ENCODE assay signal across 17 cellular contexts in genomic region chr7:25907214-25907613, GRCh38.
DNase-seq lines count a peak whose midpoint lies in the region; ATAC-seq and TF ChIP-seq lines count a peak whose summit lies in the region.
"Had no signal": no experiment of that assay in that cellular context is flagged by ENCODE, and none has a peak within 500 bp of the region (broad histone marks: within the 10 kb centered on the region; RNA-seq: fewer than 3 reads in every experiment).

No MANE protein-coding gene starts in this region.

- intact Hi-C loops in Right ventricle myocardium inferior (cut with DNase I) = no loop called here
- intact Hi-C loops in right cardiac atrium (cut with DNase I) = no loop called here

- H3K4me2 ChIP-seq in GM23338 (peak overlapping the region; percentile 15; the same call in 1 of the 2 replicates), H9 (ENCODE audit: insufficient read depth, insufficient read length, low read length) (no peak overlapping the region)

- H3K4me1 ChIP-seq in GM23338 (ENCODE audit: insufficient read depth) (peaks cover 14% of the 10 kb centered on the region), H9 (ENCODE audit: insufficient read depth, low read length) (peaks cover 3% of the 10 kb centered on the region; the same call in 1 of the 2 replicates), right cardiac atrium (ENCODE audit: control insufficient read depth, insufficient read depth, low read length) (no peaks in the 10 kb centered on the region)

- peak overlapping the region; percentile 49; the same call in 1 of the 2 replicates for H2AFZ ChIP-seq in GM23338
- no peak overlapping the region for H2AFZ ChIP-seq in H9 (ENCODE audit: low read length)

- no peaks in the 10 kb centered on the region for H3K36me3 ChIP-seq in GM23338 (ENCODE audit: insufficient read depth)

- no peak overlapping the region for H4K91ac ChIP-seq in H9 (ENCODE audit: insufficient read length, low read depth, low read length)

- no peak overlapping the region for H3K27ac Mint-ChIP-seq in GM23338
- H3K27ac Mint-ChIP-seq in H9 = no peak overlapping the region
- H3K27ac Mint-ChIP-seq in WTC11 = no peak overlapping the region
- H3K27ac Mint-ChIP-seq: B cell; CD4-positive, alpha-beta T cell had no signal

- H2BK15ac ChIP-seq in H9 (ENCODE audit: low read depth, low read length) = no peak overlapping the region

- no peak overlapping the region for H3K14ac ChIP-seq in H9 (ENCODE audit: insufficient read depth, low read length)

- H3K27me3 Mint-ChIP-seq in GM23338 (ENCODE audit: insufficient read depth, low read depth, poor library complexity) = peaks cover 2% of the 10 kb centered on the region
- H3K27me3 Mint-ChIP-seq in H9 (ENCODE audit: low read depth) = peaks cover 4% of the 10 kb centered on the region; the same call in 1 of the 2 replicates
- no peaks in the 10 kb centered on the region for H3K27me3 Mint-ChIP-seq in WTC11 (ENCODE audit: low read depth)
- H3K27me3 Mint-ChIP-seq: CD4-positive, alpha-beta T cell had no signal

- H3K9ac ChIP-seq in H9 (ENCODE audit: extremely low read depth, insufficient read length, low read length) = no peak overlapping the region

- 0 out of 2 replicates have a peak overlapping the region, but pooled peaks have one; percentile 16 for H3K4me3 ChIP-seq in GM23338
- H3K4me3 ChIP-seq in right cardiac atrium (ENCODE audit: low read length) = no peak overlapping the region

- H3K9me3 ChIP-seq in H9 (ENCODE audit: control insufficient read depth, low read depth, low read length) = no peaks in the 10 kb centered on the region
- no peaks in the 10 kb centered on the region for H3K9me3 ChIP-seq in right cardiac atrium (ENCODE audit: control insufficient read depth, low read length)

- H3K4me3 Mint-ChIP-seq in GM23338 = no peak overlapping the region
- H3K4me3 Mint-ChIP-seq in H9 = no peak overlapping the region
- H3K4me3 Mint-ChIP-seq in WTC11 = no peak overlapping the region
- H3K4me3 Mint-ChIP-seq: B cell; CD4-positive, alpha-beta T cell had no signal

- H3K9me3 Mint-ChIP-seq in GM23338 = no peaks in the 10 kb centered on the region; the same call in 2 of the 3 replicates
- no peaks in the 10 kb centered on the region for H3K9me3 Mint-ChIP-seq in H9
- H3K9me3 Mint-ChIP-seq in WTC11 = no peaks in the 10 kb centered on the region
- H3K9me3 Mint-ChIP-seq: CD4-positive, alpha-beta T cell had no signal

- H3K23ac ChIP-seq in H9 (ENCODE audit: insufficient read length, low read depth, low read length) = no peak overlapping the region

- WGBS in H9 (ENCODE audit: extremely low coverage, insufficient read length, low lambda C conversion rate) = no CpG with 5 or more reads among the region's 7 CpGs
- WGBS in right cardiac atrium = 85% methylated on average over 7 of the region's 7 CpGs

- no peak overlapping the region for H3T11ph ChIP-seq in H9 (ENCODE audit: low read length)

- POLR2A ChIA-PET in WTC11 (lab: Charles Lee) = interaction anchor here (0.8 kb wide), 1 partner anchor 249 kb away, joined by 3 read pairs; no protein-coding TSS in a partner anchor

- H4K8ac ChIP-seq in H9 (replicated peaks; ENCODE audit: insufficient read length, low read depth, low read length) = no peak overlapping the region

- no peak overlapping the region for H2BK5ac ChIP-seq in H9 (ENCODE audit: insufficient read length, low read length)

- TF ChIP-seq CTCF in GM23338 (conservative IDR thresholded peaks at IDR 0.05; ENCODE audit: low read depth in 2 of 2) (peak in 1 of 2 experiments; percentile 33; a peak in 3 of 4 replicates), H9 (conservative IDR thresholded peaks at IDR 0.05) (peak; percentile 27; the same call in 2 of the 3 replicates), WTC11 (IDR thresholded peaks at IDR 0.05) (no peak)

- H3K27ac ChIP-seq in GM23338 (ENCODE audit: low read depth) (no peak overlapping the region), H9 (ENCODE audit: insufficient read length, low read depth, low read length) (no peak overlapping the region), right cardiac atrium (ENCODE audit: low read length) (no peak overlapping the region)

- no peak overlapping the region for H2BK20ac ChIP-seq in H9 (ENCODE audit: low read depth, low read length, poor library complexity, severe bottlenecking)

- no peaks in the 10 kb centered on the region for H3K9me2 ChIP-seq in GM23338 (ENCODE audit: insufficient read depth)

- no peak overlapping the region for H2BK12ac ChIP-seq in H9 (ENCODE audit: insufficient read length, low read depth, low read length)

- H4K20me1 ChIP-seq in GM23338 (replicated peaks; ENCODE audit: insufficient read depth) = no peaks in the 10 kb centered on the region
- no peaks in the 10 kb centered on the region for H4K20me1 ChIP-seq in H9 (ENCODE audit: control insufficient read depth, insufficient read depth, insufficient read length)

- H4K5ac ChIP-seq in H9 (ENCODE audit: insufficient read length, low read depth, low read length) = no peak overlapping the region

- H3K36me3 Mint-ChIP-seq in GM23338 (ENCODE audit: low read depth) (no peaks in the 10 kb centered on the region), H9 (ENCODE audit: insufficient read depth in 1 of 3, low read depth in 3 of 3) (no peaks in the 10 kb centered on the region), WTC11 (no peaks in the 10 kb centered on the region)

- CTCF ChIA-PET in WTC11 (lab: Charles Lee) = interaction anchor here (1.0 to 6.0 kb wide), 5 partner anchors 12 to 760 kb away, joined by 3 to 43 read pairs (median 3); no protein-coding TSS in a partner anchor

- peaks cover 26% of the 10 kb centered on the region for H3K4me1 Mint-ChIP-seq in GM23338
- peaks cover 11 to 20% of the 10 kb centered on the region in 2 experiments for H3K4me1 Mint-ChIP-seq in H9
- H3K4me1 Mint-ChIP-seq in WTC11 = peaks cover 28% of the 10 kb centered on the region
- H3K4me1 Mint-ChIP-seq: B cell had no signal

- no peaks in the 10 kb centered on the region for H3K79me1 ChIP-seq in H9 (ENCODE audit: insufficient read depth, low read depth, low read length, poor library complexity, severe bottlenecking)

- no peaks in the 10 kb centered on the region for H3K79me2 ChIP-seq in GM23338 (replicated peaks; ENCODE audit: insufficient read depth)
- no peaks in the 10 kb centered on the region for H3K79me2 ChIP-seq in H9 (ENCODE audit: insufficient read depth, low read length)

- no peak overlapping the region for H2AK5ac ChIP-seq in H9 (ENCODE audit: insufficient read length, low read length)

- H3K18ac ChIP-seq in H9 (ENCODE audit: insufficient read length, low read depth, low read length) = no peak overlapping the region

- H3K4ac ChIP-seq in H9 (ENCODE audit: low read depth, low read length) = no peak overlapping the region

- H3F3A ChIP-seq in GM23338 (replicated peaks; ENCODE audit: low read depth) = no peaks in the 10 kb centered on the region

- peak; percentile 72 for DNase-seq in GM23338 (ENCODE audit: low spot score)
- peak; percentile 50 for DNase-seq in H9
- DNase-seq in WTC11 (ENCODE audit: low spot score) = no peak
- peak; percentile 23 for DNase-seq in iPS-NIHi11 (ENCODE audit: low spot score)
- no peak for DNase-seq in Right ventricle myocardium inferior (ENCODE audit: missing footprints)
- DNase-seq in right cardiac atrium = no peak
- no peak for DNase-seq in stimulated activated CD4-positive, alpha-beta T cell treated with anti-CD3 and anti-CD28 coated beads, Interleukin-2, amount 100 ng/mL, for 24 hours
- DNase-seq: C1 segment of cervical spinal cord; Calu3; CD4-positive, alpha-beta T cell; DMS153; DND-41; GF-D8; HCEC 1CT had no signal

- ATAC-seq in GM23338 (peak; percentile 89), WTC11 (peak; percentile 78), Right ventricle myocardium inferior (no peak), right cardiac atrium (no peak)
- ATAC-seq in activated CD4-positive, CD25-positive, alpha-beta regulatory T cell treated with anti-CD3 and anti-CD28 coated beads, Interleukin-2, amount 50 U/mL, for 24 hours = no peak
- ATAC-seq: HepG2 had no signal

- H3K23me2 ChIP-seq in H9 (ENCODE audit: insufficient read length, low read depth, low read length, poor library complexity, severe bottlenecking) = no peaks in the 10 kb centered on the region

- H3K56ac ChIP-seq in H9 (ENCODE audit: insufficient read length, low read depth, low read length) = no peak overlapping the region

- H3K27me3 ChIP-seq in GM23338 (ENCODE audit: insufficient read depth) (no peaks in the 10 kb centered on the region), H9 (ENCODE audit: insufficient read depth, low read length) (no peaks in the 10 kb centered on the region), right cardiac atrium (ENCODE audit: control insufficient read depth, insufficient read depth) (no peaks in the 10 kb centered on the region)

- H2BK120ac ChIP-seq in H9 (ENCODE audit: low read depth, low read length, poor library complexity, severe bottlenecking) = no peak overlapping the region

TF ChIP-seq in GM23338, 12 proteins besides CTCF, POLR2A, EP300 and RAD21 (continues in another document):
- TF ChIP-seq STAT1 (IDR thresholded peaks at IDR 0.05; ENCODE audit: unreplicated experiment) (no peak), ZNF331 (CRISPR knock-in tag; IDR thresholded peaks at IDR 0.05; ENCODE audit: low read depth) (no peak), POLR2AphosphoS5 (IDR thresholded peaks at IDR 0.05; ENCODE audit: low read depth) (no peak), CREB1 (CRISPR knock-in tag; IDR thresholded peaks at IDR 0.05; ENCODE audit: low read depth) (no peak)

TF ChIP-seq in WTC11, 78 proteins besides CTCF, POLR2A, EP300 and RAD21:
- TF ChIP-seq ZNF423 (CRISPR knock-in tag; IDR thresholded peaks at IDR 0.05) (0 out of 2 replicates have a peak, but pooled peaks have one; percentile 6), MLX (CRISPR knock-in tag; IDR thresholded peaks at IDR 0.05) (no peak)

Comparison
In these comparisons a context has a peak if more than half of its experiments do, and no peak if none do; other contexts are left out.
1. ATAC-seq: peak in GM23338 (single experiment) and WTC11 (single experiment); none in Right ventricle myocardium inferior (single experiment), right cardiac atrium (0 of 2) and activated CD4-positive, CD25-positive, alpha-beta regulatory T cell treated with anti-CD3 and anti-CD28 coated beads, Interleukin-2, amount 50 U/mL, for 24 hours (0 of 2).
2. DNase-seq: peak in GM23338 (single experiment), H9 (single experiment) and iPS-NIHi11 (single experiment); none in WTC11 (single experiment), Right ventricle myocardium inferior (single experiment), right cardiac atrium (0 of 3) and stimulated activated CD4-positive, alpha-beta T cell treated with anti-CD3 and anti-CD28 coated beads, Interleukin-2, amount 100 ng/mL, for 24 hours (0 of 2).